ENCODE assay signal across 8 cellular contexts in genomic region chr5:143355710-143356109, GRCh38. TPM values are rescaled to one million over a fixed set of nuclear protein-coding genes. Genes with fewer than 3 reads are reported as not detected.
DNase-seq lines count a peak whose midpoint lies in the region; ATAC-seq and TF ChIP-seq lines count a peak whose summit lies in the region.

No MANE protein-coding gene starts in this region.

- H3K4me3 ChIP-seq in right atrium auricular region = no peak overlapping the region

- no peaks in the 10 kb centered on the region for H3K9me3 ChIP-seq in right atrium auricular region

- no peak overlapping the region for H3K4me3 Mint-ChIP-seq in activated naive CD8-positive, alpha-beta T cell treated with anti-CD3 and anti-CD28 coated beads, Interleukin-2, amount 50 U/mL, for 24 hours

- ATAC-seq in GM21529 (IDR thresholded peaks at IDR 0.05; ENCODE audit: unreplicated experiment) (peak; percentile 36), HG02610 (IDR thresholded peaks at IDR 0.05; ENCODE audit: unreplicated experiment) (no peak)
- ATAC-seq in activated naive CD8-positive, alpha-beta T cell treated with anti-CD3 and anti-CD28 coated beads, Interleukin-2, amount 50 U/mL, for 24 hours = no peak

- H3K27ac Mint-ChIP-seq in activated naive CD8-positive, alpha-beta T cell treated with anti-CD3 and anti-CD28 coated beads, Interleukin-2, amount 50 U/mL, for 24 hours = no peak overlapping the region

- H3K36me3 Mint-ChIP-seq in activated naive CD8-positive, alpha-beta T cell treated with anti-CD3 and anti-CD28 coated beads, Interleukin-2, amount 50 U/mL, for 24 hours (ENCODE audit: low read depth) = peaks cover 9% of the 10 kb centered on the region

- peak; percentile 88 for DNase-seq in A172 (ENCODE audit: low spot score)
- peak; percentile 19 for DNase-seq in NCI-H82 treated with DMSO at 0.1 percent for 48 hours (lab: John Stamatoyannopoulos, UW; ENCODE audit: unreplicated experiment)
- DNase-seq in activated naive CD8-positive, alpha-beta T cell treated with anti-CD3 and anti-CD28 coated beads, Interleukin-2, amount 50 U/mL, for 24 hours = peak; percentile 24
- DNase-seq in right atrium auricular region (ENCODE audit: low spot score) = peak; percentile 63
- peak in 2 of 3 donors; percentile 11 to 31 for DNase-seq in stimulated activated CD4-positive, alpha-beta T cell treated with anti-CD3 and anti-CD28 coated beads, Interleukin-12 subunit alpha, Interleukin-12 subunit beta, amount 100 ng/mL, for 48 hours (ENCODE audit: low read depth in 2 of 3, low spot score in 1 of 3)
- no peak for DNase-seq in GM13977 (ENCODE audit: low spot score)

- H3K4me1 Mint-ChIP-seq in activated naive CD8-positive, alpha-beta T cell treated with anti-CD3 and anti-CD28 coated beads, Interleukin-2, amount 50 U/mL, for 24 hours = peaks cover 78% of the 10 kb centered on the region

- no peaks in the 10 kb centered on the region for H3K9me3 Mint-ChIP-seq in activated naive CD8-positive, alpha-beta T cell treated with anti-CD3 and anti-CD28 coated beads, Interleukin-2, amount 50 U/mL, for 24 hours

- in situ Hi-C loops in GM13977 (cut with MboI; ENCODE audit: low pct_unique_long_range_greater_than_20kb, low sequenced_read_pairs, unreplicated experiment) = no loop called here

- H3K27me3 ChIP-seq in right atrium auricular region = no peaks in the 10 kb centered on the region

- peaks cover 0 to 52% of the 10 kb centered on the region in 2 donors for H3K4me1 ChIP-seq in right atrium auricular region

- peak overlapping the region in 1 of 2 donors; percentile 55 for H3K27ac ChIP-seq in right atrium auricular region

- H3K36me3 ChIP-seq in right atrium auricular region = no peaks in the 10 kb centered on the region

- no peak for TF ChIP-seq CTCF in right atrium auricular region (IDR thresholded peaks at IDR 0.05)
- no peak for TF ChIP-seq CTCF in GM13977 (IDR thresholded peaks at IDR 0.05; ENCODE audit: extremely low read depth, insufficient read depth, missing control alignments)

- H3K27me3 Mint-ChIP-seq in activated naive CD8-positive, alpha-beta T cell treated with anti-CD3 and anti-CD28 coated beads, Interleukin-2, amount 50 U/mL, for 24 hours = no peaks in the 10 kb centered on the region

RNA-seq across cellular contexts. Expression of gene NR3C1, which starts 47.8 kb away (rescaled TPM):
- 35.3 and 42.1 TPM in 2 replicates for total RNA-seq in A172 (2014; rRNA removed; shearing (Covaris generic))
- total RNA-seq in right atrium auricular region = 10 to 100 TPM; 30.3 to 38.9 TPM
